Comparison of ENCODE assay signal across 1 cellular context in the genomic region with DNA sequence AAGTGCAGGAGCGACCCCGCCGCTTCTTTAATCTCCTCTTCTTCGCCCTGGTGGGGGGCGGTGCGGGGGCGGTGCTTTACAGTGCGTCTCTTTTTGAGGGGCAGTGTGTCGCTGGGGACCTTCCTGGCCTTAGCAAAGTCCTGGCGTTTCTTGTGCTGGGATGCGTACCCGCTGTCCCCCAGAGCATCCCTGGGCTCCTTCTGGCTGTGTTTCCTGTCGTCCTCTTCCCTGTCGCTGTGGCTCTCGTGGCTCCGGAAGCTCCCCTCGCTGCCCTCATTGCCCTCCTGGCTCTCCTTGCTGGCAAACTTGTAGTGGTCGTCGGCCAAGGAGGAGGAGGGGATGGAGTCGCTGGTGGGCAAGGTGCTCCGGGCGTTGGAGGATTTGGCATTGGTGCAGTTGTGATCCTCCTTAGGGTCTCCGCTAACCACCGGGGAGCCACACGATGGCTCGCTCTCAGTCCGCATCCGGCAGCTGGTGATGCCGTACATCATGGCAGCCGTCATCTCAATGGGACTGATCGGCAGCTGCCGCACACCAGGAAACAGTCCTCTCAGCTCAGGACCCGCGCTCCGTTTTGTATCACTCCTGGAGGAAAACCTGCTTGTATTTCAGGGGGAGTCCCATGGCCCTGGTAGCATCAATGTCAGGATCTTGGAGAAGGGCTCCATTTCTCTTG.
TF ChIP-seq lines count a peak whose summit lies in the region.

No MANE protein-coding gene starts in this region.

TF ChIP-seq in HepG2, 621 proteins besides CTCF, POLR2A, EP300 and RAD21:
- TF ChIP-seq SOX13 (IDR thresholded peaks at IDR 0.05) = no peak
- no peak for TF ChIP-seq SOX13 (CRISPR knock-in tag; conservative IDR thresholded peaks at IDR 0.05 in 1 of 2, IDR thresholded peaks at IDR 0.05 in 1 of 2)
- TF ChIP-seq, protein P1, sequence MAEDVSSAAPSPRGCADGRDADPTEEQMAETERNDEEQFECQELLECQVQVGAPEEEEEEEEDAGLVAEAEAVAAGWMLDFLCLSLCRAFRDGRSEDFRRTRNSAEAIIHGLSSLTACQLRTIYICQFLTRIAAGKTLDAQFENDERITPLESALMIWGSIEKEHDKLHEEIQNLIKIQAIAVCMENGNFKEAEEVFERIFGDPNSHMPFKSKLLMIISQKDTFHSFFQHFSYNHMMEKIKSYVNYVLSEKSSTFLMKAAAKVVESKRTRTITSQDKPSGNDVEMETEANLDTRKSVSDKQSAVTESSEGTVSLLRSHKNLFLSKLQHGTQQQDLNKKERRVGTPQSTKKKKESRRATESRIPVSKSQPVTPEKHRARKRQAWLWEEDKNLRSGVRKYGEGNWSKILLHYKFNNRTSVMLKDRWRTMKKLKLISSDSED (CRISPR knock-in tag; IDR thresholded peaks at IDR 0.05) = no peak
- TF ChIP-seq GATAD1 (CRISPR knock-in tag; IDR thresholded peaks at IDR 0.05) = no peak
- no peak for TF ChIP-seq MXD4 (CRISPR knock-in tag; IDR thresholded peaks at IDR 0.05)
- TF ChIP-seq KAT8 (CRISPR knock-in tag; IDR thresholded peaks at IDR 0.05) = no peak
- no peak for TF ChIP-seq ZNF614 (CRISPR knock-in tag; IDR thresholded peaks at IDR 0.05; ENCODE audit: borderline replicate concordance)
- no peak for TF ChIP-seq HNRNPUL1 (IDR thresholded peaks at IDR 0.05; ENCODE audit: low read depth, low read length)
- no peak for TF ChIP-seq PPARG (CRISPR knock-in tag; conservative IDR thresholded peaks at IDR 0.05)
- TF ChIP-seq SNAI1 (CRISPR knock-in tag; IDR thresholded peaks at IDR 0.05; ENCODE audit: borderline replicate concordance) = no peak
- no peak for TF ChIP-seq HNRNPK (IDR thresholded peaks at IDR 0.05; ENCODE audit: low read depth, low read length, poor library complexity, severe bottlenecking)
- no peak for TF ChIP-seq MYC (CRISPR knock-in tag; IDR thresholded peaks at IDR 0.05; ENCODE audit: borderline replicate concordance)
- TF ChIP-seq SRY (CRISPR knock-in tag; IDR thresholded peaks at IDR 0.05) = no peak
- TF ChIP-seq ZZZ3 (CRISPR knock-in tag; IDR thresholded peaks at IDR 0.05; ENCODE audit: borderline replicate concordance) = no peak
- TF ChIP-seq KDM3A (CRISPR knock-in tag; IDR thresholded peaks at IDR 0.05; ENCODE audit: low read depth) = no peak
- TF ChIP-seq, protein P2, sequence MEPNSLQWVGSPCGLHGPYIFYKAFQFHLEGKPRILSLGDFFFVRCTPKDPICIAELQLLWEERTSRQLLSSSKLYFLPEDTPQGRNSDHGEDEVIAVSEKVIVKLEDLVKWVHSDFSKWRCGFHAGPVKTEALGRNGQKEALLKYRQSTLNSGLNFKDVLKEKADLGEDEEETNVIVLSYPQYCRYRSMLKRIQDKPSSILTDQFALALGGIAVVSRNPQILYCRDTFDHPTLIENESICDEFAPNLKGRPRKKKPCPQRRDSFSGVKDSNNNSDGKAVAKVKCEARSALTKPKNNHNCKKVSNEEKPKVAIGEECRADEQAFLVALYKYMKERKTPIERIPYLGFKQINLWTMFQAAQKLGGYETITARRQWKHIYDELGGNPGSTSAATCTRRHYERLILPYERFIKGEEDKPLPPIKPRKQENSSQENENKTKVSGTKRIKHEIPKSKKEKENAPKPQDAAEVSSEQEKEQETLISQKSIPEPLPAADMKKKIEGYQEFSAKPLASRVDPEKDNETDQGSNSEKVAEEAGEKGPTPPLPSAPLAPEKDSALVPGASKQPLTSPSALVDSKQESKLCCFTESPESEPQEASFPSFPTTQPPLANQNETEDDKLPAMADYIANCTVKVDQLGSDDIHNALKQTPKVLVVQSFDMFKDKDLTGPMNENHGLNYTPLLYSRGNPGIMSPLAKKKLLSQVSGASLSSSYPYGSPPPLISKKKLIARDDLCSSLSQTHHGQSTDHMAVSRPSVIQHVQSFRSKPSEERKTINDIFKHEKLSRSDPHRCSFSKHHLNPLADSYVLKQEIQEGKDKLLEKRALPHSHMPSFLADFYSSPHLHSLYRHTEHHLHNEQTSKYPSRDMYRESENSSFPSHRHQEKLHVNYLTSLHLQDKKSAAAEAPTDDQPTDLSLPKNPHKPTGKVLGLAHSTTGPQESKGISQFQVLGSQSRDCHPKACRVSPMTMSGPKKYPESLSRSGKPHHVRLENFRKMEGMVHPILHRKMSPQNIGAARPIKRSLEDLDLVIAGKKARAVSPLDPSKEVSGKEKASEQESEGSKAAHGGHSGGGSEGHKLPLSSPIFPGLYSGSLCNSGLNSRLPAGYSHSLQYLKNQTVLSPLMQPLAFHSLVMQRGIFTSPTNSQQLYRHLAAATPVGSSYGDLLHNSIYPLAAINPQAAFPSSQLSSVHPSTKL (CRISPR knock-in tag; IDR thresholded peaks at IDR 0.05) = no peak
- TF ChIP-seq, protein P3, sequence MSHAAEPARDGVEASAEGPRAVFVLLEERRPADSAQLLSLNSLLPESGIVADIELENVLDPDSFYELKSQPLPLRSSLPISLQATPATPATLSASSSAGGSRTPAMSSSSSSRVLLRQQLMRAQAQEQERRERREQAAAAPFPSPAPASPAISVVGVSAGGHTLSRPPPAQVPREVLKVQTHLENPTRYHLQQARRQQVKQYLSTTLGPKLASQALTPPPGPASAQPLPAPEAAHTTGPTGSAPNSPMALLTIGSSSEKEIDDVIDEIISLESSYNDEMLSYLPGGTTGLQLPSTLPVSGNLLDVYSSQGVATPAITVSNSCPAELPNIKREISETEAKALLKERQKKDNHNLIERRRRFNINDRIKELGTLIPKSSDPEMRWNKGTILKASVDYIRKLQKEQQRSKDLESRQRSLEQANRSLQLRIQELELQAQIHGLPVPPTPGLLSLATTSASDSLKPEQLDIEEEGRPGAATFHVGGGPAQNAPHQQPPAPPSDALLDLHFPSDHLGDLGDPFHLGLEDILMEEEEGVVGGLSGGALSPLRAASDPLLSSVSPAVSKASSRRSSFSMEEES (CRISPR knock-in tag; IDR thresholded peaks at IDR 0.05) = no peak
- TF ChIP-seq RARG (CRISPR knock-in tag; IDR thresholded peaks at IDR 0.05; ENCODE audit: low read depth) = no peak
